In genomic region chr1:5744911-5745431, GRCh38 we compare ENCODE assay signal across 11 cellular contexts.
DNase-seq lines count a peak whose midpoint lies in the region; ATAC-seq and TF ChIP-seq lines count a peak whose summit lies in the region.
"Had no signal": no experiment of that assay in that cellular context is flagged by ENCODE, and none has a peak within 500 bp of the region (broad histone marks: within the 10 kb centered on the region; RNA-seq: fewer than 3 reads in every experiment).

No MANE protein-coding gene starts in this region.

- no peaks in the 10 kb centered on the region for H3K9me3 ChIP-seq in BLaER1 treated with 17β-estradiol and CSF1 and Interleukin-3, amounts not matched to agents 10 nM and 100 nM (replicated peaks in 1 of 11)
- H3K9me3 ChIP-seq in neural cell (ENCODE audit: low read length) = no peaks in the 10 kb centered on the region
- no peaks in the 10 kb centered on the region for H3K9me3 ChIP-seq in SJCRH30 (replicated peaks)
- H3K9me3 ChIP-seq: colonic mucosa had no signal

- no peak for TF ChIP-seq RAD21 in neural cell (conservative IDR thresholded peaks at IDR 0.05)

- peaks cover 58 to 95% (median 94%) of the 10 kb centered on the region in 10 experiments for H3K4me1 ChIP-seq in BLaER1 treated with 17β-estradiol and CSF1 and Interleukin-3, amounts not matched to agents 10 nM and 100 nM
- H3K4me1 ChIP-seq in SJCRH30 = no peaks in the 10 kb centered on the region
- H3K4me1 ChIP-seq: colonic mucosa, parathyroid adenoma had no signal

- no peak for TF ChIP-seq CTCF in neural cell (IDR thresholded peaks at IDR 0.05; ENCODE audit: poor library complexity, severe bottlenecking)

- no peak overlapping the region for H3K27ac ChIP-seq in BLaER1 treated with 17β-estradiol and CSF1 and Interleukin-3, amounts not matched to agents 10 nM and 100 nM
- H3K27ac ChIP-seq in neural cell (ENCODE audit: low read length) (peak overlapping the region; percentile 61), SJCRH30 (no peak overlapping the region)
- H3K27ac ChIP-seq: colonic mucosa, parathyroid adenoma had no signal

- no peaks in the 10 kb centered on the region for H3K36me3 ChIP-seq in BLaER1 treated with 17β-estradiol and CSF1 and Interleukin-3, amounts not matched to agents 10 nM and 100 nM
- H3K36me3 ChIP-seq in neural cell (ENCODE audit: insufficient read depth, low read length) = no peaks in the 10 kb centered on the region
- no peaks in the 10 kb centered on the region for H3K36me3 ChIP-seq in SJCRH30
- H3K36me3 ChIP-seq: colonic mucosa had no signal

- DNase-seq in NCI-H1105 (lab: John Stamatoyannopoulos, UW) = peak; percentile 83
- DNase-seq in cerebellar cortex (ENCODE audit: low spot score) = peak; percentile 67
- DNase-seq in activated naive CD4-positive, alpha-beta T cell (lab: John Stamatoyannopoulos, UW) = no peak
- no peak for DNase-seq in SJCRH30
- DNase-seq: GOT3 had no signal

- no peak overlapping the region for H2AFZ ChIP-seq in neural cell (ENCODE audit: low read depth, low read length)
- H2AFZ ChIP-seq: parathyroid adenoma had no signal

- no peak for ATAC-seq in esophagus mucosa
- no peak for ATAC-seq in HG03354 (IDR thresholded peaks at IDR 0.05; ENCODE audit: poor library complexity, severe bottlenecking, unreplicated experiment)

- no peak overlapping the region for H3K4me3 ChIP-seq in BLaER1 treated with 17β-estradiol and CSF1 and Interleukin-3, amounts not matched to agents 10 nM and 100 nM
- peak overlapping the region; percentile 57 for H3K4me3 ChIP-seq in neural cell (ENCODE audit: low read length)
- no peak overlapping the region for H3K4me3 ChIP-seq in SJCRH30
- H3K4me3 ChIP-seq: colonic mucosa had no signal

- H3K27me3 ChIP-seq in BLaER1 treated with 17β-estradiol and CSF1 and Interleukin-3, amounts not matched to agents 10 nM and 100 nM = peaks cover 0 to 35% (median 0%) of the 10 kb centered on the region in 11 experiments; a peak in 4 of 22 replicates
- H3K27me3 ChIP-seq in neural cell (ENCODE audit: insufficient read depth, low read depth, low read length) (no peaks in the 10 kb centered on the region), SJCRH30 (peaks cover 24% of the 10 kb centered on the region)
- H3K27me3 ChIP-seq: colonic mucosa had no signal

- peak overlapping the region in 4 of 11 experiments; percentile 1 to 26 (median 12); a peak in 4 of 22 replicates for H3K9ac ChIP-seq in BLaER1 treated with 17β-estradiol and CSF1 and Interleukin-3, amounts not matched to agents 10 nM and 100 nM
- peak overlapping the region; percentile 47 for H3K9ac ChIP-seq in neural cell (ENCODE audit: low read length)
- H3K9ac ChIP-seq: parathyroid adenoma had no signal

- no peaks in the 10 kb centered on the region for H3K9me2 ChIP-seq in neural cell (ENCODE audit: insufficient read depth, low read length)

- peak overlapping the region; percentile 54 to 93 (median 80) for H3K4me2 ChIP-seq in BLaER1 treated with 17β-estradiol and CSF1 and Interleukin-3, amounts not matched to agents 10 nM and 100 nM
- peak overlapping the region; percentile 23 for H3K4me2 ChIP-seq in neural cell (ENCODE audit: low read length)

- no peak for TF ChIP-seq EP300 in neural cell (conservative IDR thresholded peaks at IDR 0.05; ENCODE audit: poor library complexity, severe bottlenecking)

- H3F3A ChIP-seq in neural cell (ENCODE audit: insufficient read depth, low read length, poor library complexity, severe bottlenecking) = peaks cover 2% of the 10 kb centered on the region

- no peaks in the 10 kb centered on the region for H3K79me2 ChIP-seq in neural cell (replicated peaks; ENCODE audit: insufficient read depth, low read length)
- H3K79me2 ChIP-seq: parathyroid adenoma had no signal

- peaks cover 0 to 22% (median 0%) of the 10 kb centered on the region in 11 experiments; a peak in 4 of 22 replicates for H4K20me1 ChIP-seq in BLaER1 treated with 17β-estradiol and CSF1 and Interleukin-3, amounts not matched to agents 10 nM and 100 nM
- H4K20me1 ChIP-seq in neural cell (ENCODE audit: insufficient read depth) = no peaks in the 10 kb centered on the region

TF ChIP-seq in neural cell, 6 proteins besides CTCF, POLR2A, EP300 and RAD21:
- TF ChIP-seq POLR2AphosphoS5 (IDR thresholded peaks at IDR 0.05) (no peak), EZH2 (IDR thresholded peaks at IDR 0.05; ENCODE audit: borderline replicate concordance, insufficient read depth, low read length, poor library complexity, severe bottlenecking) (no peak), TAF1 (IDR thresholded peaks at IDR 0.05; ENCODE audit: low read depth) (no peak), MXI1 (conservative IDR thresholded peaks at IDR 0.05; ENCODE audit: poor library complexity, severe bottlenecking) (peak; percentile 74), REST (IDR thresholded peaks at IDR 0.05; ENCODE audit: borderline replicate concordance) (peak; percentile 16), SMC3 (conservative IDR thresholded peaks at IDR 0.05; ENCODE audit: poor library complexity) (no peak)

Comparison
In these comparisons a context has a peak if more than half of its experiments do, and no peak if none do; other contexts are left out.
1. DNase-seq: peak in NCI-H1105 (single experiment) and cerebellar cortex (single experiment); none in activated naive CD4-positive, alpha-beta T cell (0 of 4) and SJCRH30 (0 of 2).